9 cellular contexts compared by ENCODE assay signal in the genomic region with DNA sequence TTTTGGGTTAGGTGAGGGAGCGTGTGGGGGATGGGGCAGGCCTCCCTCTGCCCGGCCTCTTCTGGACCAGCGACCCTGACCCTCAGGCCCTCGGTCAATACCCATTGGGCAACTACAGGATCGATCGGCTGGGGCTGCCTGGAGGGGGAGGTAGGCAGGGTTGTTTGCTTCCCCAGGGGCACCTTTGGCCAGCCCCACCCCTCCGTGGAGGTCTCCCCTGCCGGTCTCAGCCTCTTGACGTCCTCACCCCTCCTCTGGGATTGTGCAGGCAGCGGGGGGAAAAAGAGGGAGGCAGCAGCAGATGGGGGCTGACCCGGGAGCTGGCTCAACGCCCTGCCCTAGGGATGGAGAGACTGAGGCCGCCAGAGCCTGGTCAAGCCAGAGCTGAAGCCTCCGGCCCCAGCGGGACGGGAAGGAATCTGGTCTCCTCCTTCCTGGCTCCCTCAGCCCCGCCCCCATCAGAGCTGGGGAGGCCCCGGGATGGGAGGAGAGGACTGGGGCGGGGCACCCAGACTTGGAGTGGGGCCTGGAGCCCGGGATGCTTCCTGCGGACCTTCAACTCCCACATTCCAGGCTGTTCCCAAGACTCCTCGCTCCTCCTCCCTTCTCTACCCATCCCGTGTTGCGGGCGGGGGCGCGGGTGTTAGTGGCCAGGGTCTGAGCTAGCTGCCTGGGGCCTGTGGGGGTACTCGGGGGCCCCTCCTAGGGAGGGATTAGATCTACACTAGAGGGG. TPM values are rescaled to one million over a fixed set of nuclear protein-coding genes. Genes with fewer than 3 reads are reported as not detected.
A peak's percentile ranks its signal among the peaks of the same experiment; 100 is the strongest.
DNase-seq lines count a peak whose midpoint lies in the region; ATAC-seq and TF ChIP-seq lines count a peak whose summit lies in the region.
"Had no signal": no experiment of that assay in that cellular context is flagged by ENCODE, and none has a peak within 500 bp of the region (broad histone marks: within the 10 kb centered on the region; RNA-seq: fewer than 3 reads in every experiment).

No MANE protein-coding gene starts in this region.

- H3K27ac Mint-ChIP-seq in activated CD8-positive, alpha-beta memory T cell treated with anti-CD3 and anti-CD28 coated beads, Interleukin-2, amount 10 ng/mL, durations not matched to agents 7 days and 5 days: no peak overlapping the region

- POLR2A ChIA-PET in A673 (lab: Charles Lee; ENCODE audit: low non-redundant PET): no interaction called here

- H3K27me3 ChIP-seq in A673 (replicated peaks; ENCODE audit: insufficient read depth, low read depth, low read length, poor library complexity): no peaks in the 10 kb centered on the region

- H3K4me3 ChIP-seq in WI38 (ENCODE audit: low read depth, low read length): peak overlapping the region; percentile 52
- H3K4me3 ChIP-seq in A673 (ENCODE audit: low read depth, low read length, poor library complexity, severe bottlenecking): no peak overlapping the region

- no peak for TF ChIP-seq CTCF in WI38 (IDR thresholded peaks at IDR 0.05; ENCODE audit: low read depth, low read length)
- no peak for TF ChIP-seq CTCF in GM10266 (IDR thresholded peaks at IDR 0.05; ENCODE audit: control insufficient read depth, insufficient read depth, low read depth, missing control alignments)
- no peak for TF ChIP-seq CTCF in A673 (conservative IDR thresholded peaks at IDR 0.05; ENCODE audit: low read depth, low read length)

- no peaks in the 10 kb centered on the region for H3K36me3 Mint-ChIP-seq in activated CD8-positive, alpha-beta memory T cell treated with anti-CD3 and anti-CD28 coated beads, Interleukin-2, amount 10 ng/mL, durations not matched to agents 7 days and 5 days

- no peaks in the 10 kb centered on the region for H3K9me3 ChIP-seq in A673 (ENCODE audit: low read depth, low read length, poor library complexity, severe bottlenecking)

- DNase-seq in Caki2 (ENCODE audit: low read depth) (peak; percentile 49), Right ventricle myocardium superior (peak; percentile 95), posterior vena cava (ENCODE audit: low spot score) (peak; percentile 98), GM10266 (ENCODE audit: extremely low spot score) (no peak), activated gamma-delta T cell (lab: John Stamatoyannopoulos, UW) (no peak), A673 (ENCODE audit: low spot score) (no peak)
- DNase-seq in activated CD8-positive, alpha-beta memory T cell treated with anti-CD3 and anti-CD28 coated beads, Interleukin-2, amount 10 ng/mL, durations not matched to agents 7 days and 5 days: no peak

- CTCF ChIA-PET in activated CD8-positive, alpha-beta memory T cell treated with anti-CD3 and anti-CD28 coated beads, Interleukin-2, amount 10 ng/mL, durations not matched to agents 7 days and 5 days (lab: Charles Lee): interaction anchor here (2.1 to 16.7 kb wide), 4 partner anchors 12 to 62 kb away, joined by 5 to 661 read pairs (median 92); a partner anchor contains a TSS
- CTCF ChIA-PET in A673 (lab: Charles Lee): no interaction called here

- peaks cover 13% of the 10 kb centered on the region for H3K27me3 Mint-ChIP-seq in activated CD8-positive, alpha-beta memory T cell treated with anti-CD3 and anti-CD28 coated beads, Interleukin-2, amount 10 ng/mL, durations not matched to agents 7 days and 5 days

- H3K4me3 Mint-ChIP-seq in activated CD8-positive, alpha-beta memory T cell treated with anti-CD3 and anti-CD28 coated beads, Interleukin-2, amount 10 ng/mL, durations not matched to agents 7 days and 5 days: no peak overlapping the region

- no peaks in the 10 kb centered on the region for H3K9me3 Mint-ChIP-seq in activated CD8-positive, alpha-beta memory T cell treated with anti-CD3 and anti-CD28 coated beads, Interleukin-2, amount 10 ng/mL, durations not matched to agents 7 days and 5 days (ENCODE audit: low read depth)

- H3K36me3 ChIP-seq in A673 (ENCODE audit: insufficient read depth, low read length, poor library complexity, severe bottlenecking): no peaks in the 10 kb centered on the region

- H3K4me1 ChIP-seq in A673 (ENCODE audit: insufficient read depth, low read length, poor library complexity, severe bottlenecking): peaks cover 18% of the 10 kb centered on the region

- no TSS peak for BruUV-seq in A673 (replicated peaks; lab: Mats Ljungman, UMichigan)

- ATAC-seq in Right ventricle myocardium superior (ENCODE audit: poor library complexity): peak; percentile 89
- ATAC-seq in activated CD8-positive, alpha-beta memory T cell treated with anti-CD3 and anti-CD28 coated beads, Interleukin-2, amount 10 ng/mL, durations not matched to agents 7 days and 5 days: no peak

- H3K4me1 Mint-ChIP-seq in activated CD8-positive, alpha-beta memory T cell treated with anti-CD3 and anti-CD28 coated beads, Interleukin-2, amount 10 ng/mL, durations not matched to agents 7 days and 5 days: peaks cover 24% of the 10 kb centered on the region

- intact Hi-C loops in Right ventricle myocardium superior (cut with DNase I) (no loop called here), posterior vena cava (cut with DNase I) (loop anchor here in 1 of 2 donors (10.0 kb wide), 1 partner anchor 49 kb away; no protein-coding TSS in a partner anchor), A673 (cut with micrococcal nuclease; ENCODE audit: unreplicated experiment) (no loop called here)

- no peak overlapping the region for H3K27ac ChIP-seq in A673 (ENCODE audit: low read depth, low read length, poor library complexity, severe bottlenecking)

- in situ Hi-C loops in Caki2 (cut with HindIII; ENCODE audit: low pct_unique_long_range_greater_than_20kb, low sequenced_read_pairs): no loop called here

RNA-seq across cellular contexts. Expression of a gene that starts 14.4 kb away (rescaled TPM):
- total RNA-seq in Caki2 (2014; rRNA removed; shearing (Covaris generic); ENCODE audit: low replicate concordance): 8.9 and 9.1 TPM in 2 replicates
- total RNA-seq in Right ventricle myocardium superior (15.4 TPM), posterior vena cava (10 to 100 TPM; 56.2 to 59.3 TPM), A673 (2021) (1.1 and 1.6 TPM in 2 replicates)
- under 1 TPM; 0.42 to 0.47 TPM for total RNA-seq in activated CD8-positive, alpha-beta memory T cell treated with anti-CD3 and anti-CD28 coated beads, Interleukin-2, amount 10 ng/mL, durations not matched to agents 7 days and 5 days

RNA-seq across cellular contexts. Expression of a gene that starts 26.7 kb away (rescaled TPM):
- 47.3 and 58.6 TPM in 2 replicates for total RNA-seq in Caki2 (2014; rRNA removed; shearing (Covaris generic); ENCODE audit: low replicate concordance)
- total RNA-seq in Right ventricle myocardium superior (8.3 TPM), posterior vena cava (10 to 100 TPM in 1 of 2 donors, 1 to 10 TPM in 1; 7.8 to 12.8 TPM), A673 (2021) (0.26 and 1.0 TPM in 2 replicates)
- total RNA-seq in activated CD8-positive, alpha-beta memory T cell treated with anti-CD3 and anti-CD28 coated beads, Interleukin-2, amount 10 ng/mL, durations not matched to agents 7 days and 5 days: under 1 TPM in 1 of 2 experiments, not detected in 1; 0.16 TPM

RNA-seq across cellular contexts. Expression of a gene that starts 34.0 kb away (rescaled TPM):
- total RNA-seq in Caki2 (2014; rRNA removed; shearing (Covaris generic); ENCODE audit: low replicate concordance): not detected in 2 replicates
- not detected for total RNA-seq in Right ventricle myocardium superior
- total RNA-seq in posterior vena cava: not detected
- not detected for total RNA-seq in activated CD8-positive, alpha-beta memory T cell treated with anti-CD3 and anti-CD28 coated beads, Interleukin-2, amount 10 ng/mL, durations not matched to agents 7 days and 5 days
- total RNA-seq in A673 (2021): not detected in 2 replicates
- total RNA-seq: frontal cortex had no signal

RNA-seq across cellular contexts. Expression of a gene that starts 59.7 kb away (rescaled TPM):
- total RNA-seq in Caki2 (2014; rRNA removed; shearing (Covaris generic); ENCODE audit: low replicate concordance): 0.46 and 0.54 TPM in 2 replicates
- total RNA-seq in Right ventricle myocardium superior (12.7 TPM), posterior vena cava (10 to 100 TPM; 21.6 to 23.0 TPM), A673 (2021) (not detected in 2 replicates)
- total RNA-seq in activated CD8-positive, alpha-beta memory T cell treated with anti-CD3 and anti-CD28 coated beads, Interleukin-2, amount 10 ng/mL, durations not matched to agents 7 days and 5 days: 100 to 1,000 TPM; 196 to 220 TPM

Comparison
In these comparisons a context has a peak if more than half of its experiments do, and no peak if none do; other contexts are left out.
1. DNase-seq: peak in Caki2 (single experiment), Right ventricle myocardium superior (single experiment) and posterior vena cava (single experiment); none in GM10266 (single experiment), activated CD8-positive, alpha-beta memory T cell treated with anti-CD3 and anti-CD28 coated beads, Interleukin-2, amount 10 ng/mL, durations not matched to agents 7 days and 5 days (single experiment), activated gamma-delta T cell (single experiment) and A673 (single experiment).